In the genomic region with DNA sequence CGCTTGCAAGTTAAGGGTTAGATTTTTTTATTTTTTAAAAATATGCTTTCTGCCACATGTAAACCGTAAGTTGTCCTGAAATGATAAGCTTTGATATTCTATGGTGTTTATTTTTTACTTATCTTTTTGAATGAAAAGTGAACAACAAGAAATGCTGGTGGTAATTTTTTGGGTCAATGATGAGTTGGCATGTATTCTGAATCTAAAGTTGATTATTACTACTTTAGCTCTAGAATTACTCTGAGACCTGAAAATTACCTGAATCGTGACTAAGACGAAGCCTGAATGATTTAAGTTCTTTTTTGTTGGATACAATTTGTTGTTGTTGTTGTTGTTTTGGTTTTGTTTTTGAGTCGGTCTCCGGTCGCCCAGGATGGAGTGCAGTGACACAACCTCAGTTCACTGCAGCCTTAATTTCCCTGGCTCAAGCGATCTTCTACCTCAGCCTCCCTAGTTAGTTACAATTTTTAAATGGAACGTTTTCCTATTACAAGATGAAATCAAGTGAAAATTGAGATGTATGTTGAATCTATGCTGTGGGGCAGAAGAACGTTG, we compare ENCODE assay signal across 9 cellular contexts. TPM values are rescaled to one million over a fixed set of nuclear protein-coding genes. Genes with fewer than 3 reads are reported as not detected.
DNase-seq lines count a peak whose midpoint lies in the region; ATAC-seq, FAIRE-seq and TF ChIP-seq lines count a peak whose summit lies in the region.
"Had no signal": no experiment of that assay in that cellular context is flagged by ENCODE, and none has a peak within 500 bp of the region (broad histone marks: within the 10 kb centered on the region; RNA-seq: fewer than 3 reads in every experiment).

No MANE protein-coding gene starts in this region.

- peaks cover 55% of the 10 kb centered on the region for H3K36me3 Mint-ChIP-seq in activated CD4-positive, alpha-beta T cell treated with anti-CD3 and anti-CD28 coated beads, Interleukin-2, amount 10 ng/mL, durations not matched to agents 24 days and 14 days (ENCODE audit: low read depth)
- peaks cover 39% of the 10 kb centered on the region for H3K36me3 Mint-ChIP-seq in activated naive CD8-positive, alpha-beta T cell

- intact Hi-C loops in activated CD4-positive, alpha-beta T cell treated with anti-CD3 and anti-CD28 coated beads, Interleukin-2, amount 10 ng/mL, durations not matched to agents 24 days and 14 days (cut with micrococcal nuclease), result loop anchor here (1.0 to 5.0 kb wide), 4 partner anchors 9 to 1896 kb away; partner anchors contain the start of genes ACADM, CRYZ, MSH4 and TYW3
- intact Hi-C loops in kidney (cut with DNase I), result no loop called here

- peaks cover 37% of the 10 kb centered on the region for H3K4me1 Mint-ChIP-seq in activated CD4-positive, alpha-beta T cell treated with anti-CD3 and anti-CD28 coated beads, Interleukin-2, amount 10 ng/mL, durations not matched to agents 24 days and 14 days
- H3K4me1 Mint-ChIP-seq in activated naive CD8-positive, alpha-beta T cell (ENCODE audit: low read depth), result peaks cover 41% of the 10 kb centered on the region

- H3K9me3 ChIP-seq in kidney (ENCODE audit: control insufficient read depth in 1 of 2, low read length in 2 of 2), result no peaks in the 10 kb centered on the region

- peaks cover under 1 to 4% of the 10 kb centered on the region in 2 donors for H3K36me3 ChIP-seq in kidney (ENCODE audit: control insufficient read depth in 1 of 2, insufficient read depth in 2 of 2, low read length in 2 of 2)

- peak overlapping the region; percentile 82 to 95 for H3K9ac ChIP-seq in kidney (ENCODE audit: low read length in 2 of 2)

- H3K4me1 ChIP-seq in kidney (ENCODE audit: control insufficient read depth in 1 of 2, insufficient read depth in 1 of 2, low read depth in 1 of 2, low read length in 2 of 2), result peaks cover 7 to 8% of the 10 kb centered on the region in 2 donors

- no peaks in the 10 kb centered on the region for H3K9me3 Mint-ChIP-seq in activated CD4-positive, alpha-beta T cell treated with anti-CD3 and anti-CD28 coated beads, Interleukin-2, amount 10 ng/mL, durations not matched to agents 24 days and 14 days
- no peaks in the 10 kb centered on the region for H3K9me3 Mint-ChIP-seq in activated naive CD8-positive, alpha-beta T cell (ENCODE audit: low read depth)

- no peak for ATAC-seq in GM21360 (IDR thresholded peaks at IDR 0.05; ENCODE audit: unreplicated experiment)
- ATAC-seq in GM18867 (IDR thresholded peaks at IDR 0.05; ENCODE audit: unreplicated experiment), result no peak

- no peak for FAIRE-seq in kidney (lab: Jason Lieb, UNC)
- FAIRE-seq: endometrium had no signal

- H3K27ac Mint-ChIP-seq in activated CD4-positive, alpha-beta T cell treated with anti-CD3 and anti-CD28 coated beads, Interleukin-2, amount 10 ng/mL, durations not matched to agents 24 days and 14 days, result peak overlapping the region; percentile 96
- peak overlapping the region; percentile 99 for H3K27ac Mint-ChIP-seq in activated naive CD8-positive, alpha-beta T cell

- H3K4me3 Mint-ChIP-seq in activated CD4-positive, alpha-beta T cell treated with anti-CD3 and anti-CD28 coated beads, Interleukin-2, amount 10 ng/mL, durations not matched to agents 24 days and 14 days, result peak overlapping the region; percentile 89
- peak overlapping the region; percentile 100 for H3K4me3 Mint-ChIP-seq in activated naive CD8-positive, alpha-beta T cell

- peak overlapping the region; percentile 66 to 100 for H3K4me3 ChIP-seq in kidney (ENCODE audit: low read length in 2 of 2)

- TF ChIP-seq CTCF in kidney (IDR thresholded peaks at IDR 0.05; ENCODE audit: borderline replicate concordance, extremely low read depth, insufficient read depth), result no peak

- no peak overlapping the region for H3K27ac ChIP-seq in kidney (ENCODE audit: low read depth in 2 of 2, low read length in 2 of 2)
- H3K27ac ChIP-seq in substantia nigra (ENCODE audit: low read depth, low read length, poor library complexity, severe bottlenecking), result peak overlapping the region; percentile 28

- no peaks in the 10 kb centered on the region for H3K27me3 Mint-ChIP-seq in activated CD4-positive, alpha-beta T cell treated with anti-CD3 and anti-CD28 coated beads, Interleukin-2, amount 10 ng/mL, durations not matched to agents 24 days and 14 days
- H3K27me3 Mint-ChIP-seq in activated naive CD8-positive, alpha-beta T cell, result no peaks in the 10 kb centered on the region

- DNase-seq in activated CD4-positive, alpha-beta T cell treated with anti-CD3 and anti-CD28 coated beads, Interleukin-2, amount 10 ng/mL, durations not matched to agents 24 days and 14 days, result no peak
- no peak for DNase-seq in activated CD4-positive, alpha-beta T cell treated with anti-CD3 and anti-CD28 coated beads for 4 hours
- no peak for DNase-seq in kidney
- no peak for DNase-seq in substantia nigra (lab: John Stamatoyannopoulos, UW)
- no peak for DNase-seq in NCI-H446 treated with DMSO at 0.1 percent for 48 hours (lab: John Stamatoyannopoulos, UW)

RNA-seq across cellular contexts. Expression of gene RABGGTB, which starts 0.9 kb away (rescaled TPM):
- total RNA-seq in activated CD4-positive, alpha-beta T cell treated with anti-CD3 and anti-CD28 coated beads, Interleukin-2, amount 10 ng/mL, durations not matched to agents 24 days and 14 days, result 235 and 237 TPM in 2 replicates
- 60.2 TPM for total RNA-seq in kidney
- 86.7 TPM for polyA plus RNA-seq in kidney (ENCODE audit: insufficient read depth, low read depth, low replicate concordance)

RNA-seq across cellular contexts. Expression of gene MSH4, which starts 9.7 kb away (rescaled TPM):
- total RNA-seq in activated CD4-positive, alpha-beta T cell treated with anti-CD3 and anti-CD28 coated beads, Interleukin-2, amount 10 ng/mL, durations not matched to agents 24 days and 14 days, result 0.33 and 0.42 TPM in 2 replicates
- total RNA-seq in kidney, result 0.41 TPM
- not detected for polyA plus RNA-seq in kidney (ENCODE audit: insufficient read depth, low read depth, low replicate concordance)
